ENCODE assay signal across 4 cellular contexts in the genomic region with DNA sequence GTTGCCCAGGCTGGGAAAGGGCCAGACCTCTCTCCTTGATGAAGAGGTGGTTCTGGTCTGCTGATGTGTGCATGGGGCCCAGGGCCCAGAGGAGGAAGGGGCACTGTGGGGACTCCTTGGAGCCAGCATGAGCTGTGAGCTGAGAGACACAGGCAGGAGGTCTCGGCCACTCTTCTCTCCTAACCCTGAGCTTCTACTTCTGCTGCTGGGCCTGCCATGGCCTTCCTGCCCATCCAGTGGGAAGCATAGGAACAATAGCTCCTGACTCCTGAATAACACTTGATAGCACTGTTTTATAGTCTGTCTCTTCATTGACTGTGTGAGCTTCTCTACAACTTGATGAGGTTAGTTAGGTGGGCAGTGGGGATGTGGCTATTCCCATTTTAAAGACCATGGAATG.
"Had no signal": no experiment of that assay in that cellular context is flagged by ENCODE, and none has a peak within 500 bp of the region (broad histone marks: within the 10 kb centered on the region; RNA-seq: fewer than 3 reads in every experiment).

No MANE protein-coding gene starts in this region.

- H3K27ac Mint-ChIP-seq: GM23338 had no signal

- H3K4me3 ChIP-seq: GM23338 had no signal

- H3K9me3 Mint-ChIP-seq: H9 had no signal

- DNase-seq: H9, HCEC 1CT, IMR-90 had no signal

- H3K4me1 Mint-ChIP-seq: GM23338 had no signal

- H3K4me3 Mint-ChIP-seq: GM23338, H9 had no signal

- ATAC-seq: GM23338 had no signal
